In the genomic region with DNA sequence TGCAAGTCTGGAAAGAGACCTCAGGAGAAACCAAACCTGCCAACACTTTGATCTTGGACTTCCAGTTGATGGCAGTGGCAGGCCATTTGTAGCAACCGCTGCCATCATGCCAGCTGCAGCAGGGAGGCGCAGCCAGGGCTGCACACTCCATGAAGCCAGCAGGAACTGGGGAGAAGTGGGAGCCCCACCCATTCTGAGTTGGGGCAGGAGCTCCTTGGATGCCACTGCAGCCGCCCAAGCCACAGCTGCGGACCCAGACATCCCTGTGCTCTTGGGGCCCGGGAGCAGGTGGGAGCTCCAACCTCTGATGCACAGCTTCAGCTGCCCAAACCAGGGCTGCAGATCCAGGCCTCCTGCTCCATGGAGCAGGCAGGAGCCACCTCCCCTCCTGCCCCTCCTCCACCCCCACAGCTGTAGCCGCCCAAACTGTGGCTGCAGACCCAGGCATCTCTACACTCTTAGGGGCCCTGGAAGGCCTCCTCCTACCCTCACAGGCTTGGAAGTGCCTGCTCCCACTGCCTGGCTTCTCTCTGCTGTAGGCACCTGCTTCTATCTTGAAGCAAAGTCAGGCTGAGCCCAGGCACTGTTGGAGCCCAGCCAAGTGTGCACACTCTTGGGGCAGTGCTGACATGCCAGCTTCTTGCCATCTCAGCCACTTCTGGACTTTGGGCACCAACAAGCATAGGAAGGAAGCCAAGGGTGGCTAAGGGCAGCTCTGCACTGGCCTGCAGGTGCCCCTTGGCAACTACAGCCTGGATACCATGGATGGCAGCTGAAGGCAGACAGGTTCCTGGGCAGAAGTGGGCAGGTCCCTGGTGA, we compare ENCODE assay signal across 13 cellular contexts. TPM values are rescaled to one million over a fixed set of nuclear protein-coding genes. Genes with fewer than 3 reads are reported as not detected.
A peak's percentile ranks its signal among the peaks of the same experiment; 100 is the strongest.
DNase-seq lines count a peak whose midpoint lies in the region; ATAC-seq and TF ChIP-seq lines count a peak whose summit lies in the region.
"Had no signal": no experiment of that assay in that cellular context is flagged by ENCODE, and none has a peak within 500 bp of the region (broad histone marks: within the 10 kb centered on the region; RNA-seq: fewer than 3 reads in every experiment).

No MANE protein-coding gene starts in this region.

- intact Hi-C loops in Right ventricle myocardium superior (cut with DNase I): loop anchor here (5.0 kb wide), 1 partner anchor 287 kb away; no protein-coding TSS in a partner anchor
- intact Hi-C loops in left ventricle myocardium inferior (cut with micrococcal nuclease): loop anchor here (5.0 kb wide), 1 partner anchor 287 kb away; no protein-coding TSS in a partner anchor
- intact Hi-C loops in upper lobe of right lung (cut with DNase I): loop anchor here (10.0 kb wide), 1 partner anchor 290 kb away; no protein-coding TSS in a partner anchor

- TF ChIP-seq CTCF in left ventricle myocardium inferior (IDR thresholded peaks at IDR 0.05; ENCODE audit: borderline replicate concordance) (no peak), hepatocyte (IDR thresholded peaks at IDR 0.05; ENCODE audit: poor library complexity) (peak; percentile 18), upper lobe of right lung (IDR thresholded peaks at IDR 0.05) (no peak)

- WGBS in hepatocyte (ENCODE audit: low lambda C conversion rate, missing lambda C conversion rate): 92% methylated on average over 6 of the region's 6 CpGs

- peak; percentile 43 for ATAC-seq in Right ventricle myocardium superior (ENCODE audit: poor library complexity)
- peak; percentile 33 for ATAC-seq in upper lobe of right lung
- no peak for ATAC-seq in HG03378 (IDR thresholded peaks at IDR 0.05; ENCODE audit: unreplicated experiment)
- ATAC-seq in HG02973 (IDR thresholded peaks at IDR 0.05; ENCODE audit: unreplicated experiment): no peak

- no peaks in the 10 kb centered on the region for H3K27me3 ChIP-seq in left ventricle myocardium inferior (ENCODE audit: low read depth)
- H3K27me3 ChIP-seq in hepatocyte: no peaks in the 10 kb centered on the region
- no peaks in the 10 kb centered on the region for H3K27me3 ChIP-seq in upper lobe of right lung

- no peaks in the 10 kb centered on the region for H4K20me1 ChIP-seq in hepatocyte (ENCODE audit: insufficient read depth, poor library complexity, severe bottlenecking)

- no peaks in the 10 kb centered on the region for H3K79me2 ChIP-seq in hepatocyte

- no peaks in the 10 kb centered on the region for H3K9me2 ChIP-seq in hepatocyte (replicated peaks; ENCODE audit: insufficient read depth)

- H3K4me2 ChIP-seq in hepatocyte: no peak overlapping the region

- peak; percentile 43 for DNase-seq in Right ventricle myocardium superior
- no peak for DNase-seq in left ventricle myocardium inferior
- peak; percentile 95 for DNase-seq in RPMI8226
- no peak for DNase-seq in hepatocyte (ENCODE audit: low spot score)
- no peak for DNase-seq in upper lobe of right lung
- DNase-seq in AG08396 (ENCODE audit: low spot score): no peak
- DNase-seq: activated B cell treated with CpG ODN at 0.5 μM for 24 hours; CD4-positive, alpha-beta T cell; head of caudate nucleus; Kasumi-1; stimulated activated naive CD4-positive, alpha-beta T cell treated with Interleukin-2 at 50 U/mL for 16 hours had no signal

- H3K36me3 ChIP-seq in left ventricle myocardium inferior (no peaks in the 10 kb centered on the region), hepatocyte (replicated peaks; ENCODE audit: insufficient read depth, low read depth) (no peaks in the 10 kb centered on the region), upper lobe of right lung (no peaks in the 10 kb centered on the region)

- H3K9me3 ChIP-seq in left ventricle myocardium inferior (replicated peaks) (no peaks in the 10 kb centered on the region), hepatocyte (ENCODE audit: low read depth) (no peaks in the 10 kb centered on the region), upper lobe of right lung (no peaks in the 10 kb centered on the region)

- peaks cover 5% of the 10 kb centered on the region for H3K4me1 ChIP-seq in left ventricle myocardium inferior
- peaks cover 8% of the 10 kb centered on the region for H3K4me1 ChIP-seq in hepatocyte (ENCODE audit: insufficient read depth)
- H3K4me1 ChIP-seq in upper lobe of right lung: no peaks in the 10 kb centered on the region

- H2AFZ ChIP-seq in hepatocyte: no peak overlapping the region

- H3K4me3 ChIP-seq in left ventricle myocardium inferior (no peak overlapping the region), hepatocyte (no peak overlapping the region), upper lobe of right lung (no peak overlapping the region)

- H3K27ac ChIP-seq in left ventricle myocardium inferior (replicated peaks) (no peak overlapping the region), hepatocyte (no peak overlapping the region), upper lobe of right lung (no peak overlapping the region)

RNA-seq across cellular contexts. Expression of gene DISP1, which starts 20.0 kb away (rescaled TPM):
- total RNA-seq in Right ventricle myocardium superior: 5.1 TPM
- 3.4 TPM for total RNA-seq in left ventricle myocardium inferior
- total RNA-seq in hepatocyte: 10.6 and 14.6 TPM in 2 replicates
- 10.1 and 11.6 TPM in 2 replicates for polyA plus RNA-seq in hepatocyte
- total RNA-seq in upper lobe of right lung: 22.9 TPM

RNA-seq across cellular contexts. Expression of gene FAM177B, which starts 57.9 kb away (rescaled TPM):
- total RNA-seq in Right ventricle myocardium superior (not detected), left ventricle myocardium inferior (not detected), hepatocyte (0.40 and 1.7 TPM in 2 replicates), upper lobe of right lung (0.20 TPM)
- 0.19 and 1.2 TPM in 2 replicates for polyA plus RNA-seq in hepatocyte
- total RNA-seq: CD4-positive, alpha-beta T cell had no signal

Comparison
In these comparisons a context has a peak if more than half of its experiments do, and no peak if none do; other contexts are left out.
1. DNase-seq: peak in Right ventricle myocardium superior (single experiment) and RPMI8226 (single experiment); none in left ventricle myocardium inferior (single experiment), hepatocyte (single experiment), upper lobe of right lung (single experiment) and AG08396 (single experiment).
2. ATAC-seq: peak in Right ventricle myocardium superior (single experiment) and upper lobe of right lung (single experiment); none in HG03378 (single experiment) and HG02973 (single experiment).